ENCODE assay signal across 24 cellular contexts in the genomic region with DNA sequence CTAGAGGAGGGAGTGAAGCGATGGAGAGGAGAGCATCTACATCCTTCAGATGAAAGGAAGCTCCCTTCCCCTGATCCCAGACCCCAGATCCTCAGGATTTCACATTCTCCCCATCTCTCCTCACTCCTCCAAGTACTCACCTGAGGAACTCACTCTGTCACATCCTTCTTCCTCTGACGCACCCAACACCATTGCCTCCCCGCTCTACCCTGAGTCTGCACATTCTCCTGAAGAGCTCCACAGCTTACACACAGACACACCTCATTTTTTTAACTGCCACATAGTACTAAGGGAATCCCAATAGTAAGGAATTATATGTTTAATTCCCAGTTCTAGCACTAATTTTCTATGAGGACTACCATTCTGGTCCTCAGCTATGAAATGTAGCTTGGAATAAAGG. TPM values are rescaled to one million over a fixed set of nuclear protein-coding genes. Genes with fewer than 3 reads are reported as not detected.
DNase-seq lines count a peak whose midpoint lies in the region; ATAC-seq, FAIRE-seq and TF ChIP-seq lines count a peak whose summit lies in the region.
"Had no signal": no experiment of that assay in that cellular context is flagged by ENCODE, and none has a peak within 500 bp of the region (broad histone marks: within the 10 kb centered on the region; RNA-seq: fewer than 3 reads in every experiment).

No MANE protein-coding gene starts in this region.

- 100% methylated on average over 3 of the region's 3 CpGs for WGBS in mammary epithelial cell (ENCODE audit: low coverage, missing lambda C conversion rate)

- no peaks in the 10 kb centered on the region for H3K27me3 ChIP-seq in mammary epithelial cell (ENCODE audit: insufficient read depth, low read length)
- H3K27me3 ChIP-seq in breast epithelium: no peaks in the 10 kb centered on the region
- H3K27me3 ChIP-seq in keratinocyte (ENCODE audit: control insufficient read depth, extremely low read depth, insufficient read depth, low read length): no peaks in the 10 kb centered on the region
- H3K27me3 ChIP-seq: BLaER1 had no signal

- H3K27ac Mint-ChIP-seq in chondrocyte (ENCODE audit: unreplicated experiment) (peak overlapping the region; percentile 24), type B pancreatic cell (peak overlapping the region; percentile 32)
- H3K27ac Mint-ChIP-seq: CD14-positive monocyte, GM23338 had no signal

- H3K4me3 ChIP-seq in mammary epithelial cell (replicated peaks in 1 of 3; ENCODE audit: insufficient read depth in 1 of 3, low read depth in 2 of 3, low read length in 3 of 3): no peak overlapping the region
- no peak overlapping the region for H3K4me3 ChIP-seq in breast epithelium
- no peak overlapping the region for H3K4me3 ChIP-seq in keratinocyte (ENCODE audit: control insufficient read depth in 2 of 3, extremely low read depth in 1 of 3, insufficient read depth in 2 of 3, low read depth in 1 of 3, low read length in 3 of 3)
- H3K4me3 ChIP-seq: A549, BLaER1, GM23338 had no signal

- H3K27me3 Mint-ChIP-seq in chondrocyte (ENCODE audit: low read depth): no peaks in the 10 kb centered on the region
- H3K27me3 Mint-ChIP-seq in type B pancreatic cell: peaks cover 12% of the 10 kb centered on the region

- no peaks in the 10 kb centered on the region for H3K9me1 ChIP-seq in keratinocyte (ENCODE audit: control insufficient read depth, extremely low read depth, insufficient read depth, low read length)

- CTCF ChIA-PET in mammary epithelial cell (lab: Charles Lee; ENCODE audit: low non-redundant PET): interaction anchor here (0.6 kb wide), 1 partner anchor 668 kb away, joined by 3 read pairs; a partner anchor contains a TSS

- no TSS peak for BruUV-seq in mammary epithelial cell (replicated peaks; lab: Mats Ljungman, UMichigan)

- ATAC-seq in GM18867 (IDR thresholded peaks at IDR 0.05; ENCODE audit: unreplicated experiment): no peak
- ATAC-seq: A549, GM23338 had no signal

- H3K4me2 ChIP-seq in mammary epithelial cell (ENCODE audit: insufficient read depth, low read depth, low read length): no peak overlapping the region
- peak overlapping the region; percentile 22 for H3K4me2 ChIP-seq in keratinocyte (ENCODE audit: control insufficient read depth, extremely low read depth, insufficient read depth, low read depth, low read length)
- H3K4me2 ChIP-seq: A549, BLaER1, GM23338 had no signal

- H3K27ac ChIP-seq in mammary epithelial cell (ENCODE audit: insufficient read depth, low read depth, low read length) (no peak overlapping the region), breast epithelium (no peak overlapping the region), keratinocyte (ENCODE audit: control insufficient read depth, insufficient read depth, low read length) (no peak overlapping the region), substantia nigra (ENCODE audit: low read depth, low read length, poor library complexity, severe bottlenecking) (no peak overlapping the region)
- H3K27ac ChIP-seq: 22Rv1, BLaER1 had no signal

- dilution Hi-C loops in mammary epithelial cell (cut with HindIII; ENCODE audit: low sequenced_read_pairs) (no loop called here), keratinocyte (cut with MboI; ENCODE audit: extremely low pct_ligation_motif_present, low sequenced_read_pairs) (no loop called here)

- no peak for FAIRE-seq in keratinocyte (lab: Jason Lieb, UNC)
- FAIRE-seq: A549, GM12892, GM18507, H54 had no signal

- H3K79me2 ChIP-seq in mammary epithelial cell (ENCODE audit: insufficient read depth, low read length): no peaks in the 10 kb centered on the region
- H3K79me2 ChIP-seq in keratinocyte (ENCODE audit: control insufficient read depth, insufficient read depth, low read length): no peaks in the 10 kb centered on the region

- H3K36me3 ChIP-seq in mammary epithelial cell (ENCODE audit: insufficient read depth, low read length) (no peaks in the 10 kb centered on the region), breast epithelium (no peaks in the 10 kb centered on the region), keratinocyte (ENCODE audit: control insufficient read depth in 2 of 2, extremely low read depth in 1 of 2, insufficient read depth in 2 of 2, low read length in 2 of 2) (no peaks in the 10 kb centered on the region)
- H3K36me3 ChIP-seq: BLaER1 had no signal

- H3K9me3 ChIP-seq in mammary epithelial cell (replicated peaks; ENCODE audit: insufficient read depth, low read length) (no peaks in the 10 kb centered on the region), breast epithelium (no peaks in the 10 kb centered on the region), keratinocyte (ENCODE audit: control insufficient read depth, low read depth, low read length) (no peaks in the 10 kb centered on the region)
- H3K9me3 ChIP-seq: A549, BLaER1 had no signal

- H4K20me1 ChIP-seq in mammary epithelial cell (ENCODE audit: insufficient read depth, low read length) (no peaks in the 10 kb centered on the region), keratinocyte (ENCODE audit: control insufficient read depth, extremely low read depth, insufficient read depth, low read length) (no peaks in the 10 kb centered on the region)
- H4K20me1 ChIP-seq: BLaER1 had no signal

- no peak for TF ChIP-seq CTCF in mammary epithelial cell (conservative IDR thresholded peaks at IDR 0.05 in 1 of 2, IDR thresholded peaks at IDR 0.05 in 1 of 2; ENCODE audit: extremely low read depth in 1 of 2, insufficient read depth in 1 of 2, low read depth in 1 of 2, low read length in 2 of 2)
- TF ChIP-seq CTCF in breast epithelium (IDR thresholded peaks at IDR 0.05): no peak
- TF ChIP-seq CTCF in chondrocyte (IDR thresholded peaks at IDR 0.05): no peak
- no peak for TF ChIP-seq CTCF in keratinocyte (optimal IDR thresholded peaks at IDR 0.05 in 1 of 3, IDR thresholded peaks at IDR 0.05 in 1 of 3, conservative IDR thresholded peaks at IDR 0.05 in 1 of 3; ENCODE audit: extremely low read depth in 1 of 3, insufficient read depth in 2 of 3, low read length in 3 of 3)
- no peak for TF ChIP-seq CTCF in type B pancreatic cell (conservative IDR thresholded peaks at IDR 0.05)

- H3K4me3 Mint-ChIP-seq in chondrocyte (ENCODE audit: unreplicated experiment): no peak overlapping the region
- peak overlapping the region; percentile 6 for H3K4me3 Mint-ChIP-seq in type B pancreatic cell
- H3K4me3 Mint-ChIP-seq: CD14-positive monocyte, GM23338 had no signal

- no peak overlapping the region for H3K9ac ChIP-seq in mammary epithelial cell (ENCODE audit: insufficient read depth, low read length)
- no peak overlapping the region for H3K9ac ChIP-seq in keratinocyte (ENCODE audit: control insufficient read depth, extremely low read depth, insufficient read depth, low read length)
- H3K9ac ChIP-seq: BLaER1 had no signal

- H3K36me3 Mint-ChIP-seq in chondrocyte (ENCODE audit: low read depth) (no peaks in the 10 kb centered on the region), type B pancreatic cell (no peaks in the 10 kb centered on the region)
- H3K36me3 Mint-ChIP-seq: CD14-positive monocyte; CD4-positive, alpha-beta memory T cell had no signal

- intact Hi-C loops in mammary epithelial cell (cut with micrococcal nuclease) (loop anchor here (5.0 kb wide), 1 partner anchor 361 kb away; no protein-coding TSS in a partner anchor), breast epithelium (cut with DNase I; ENCODE audit: low total_unique reads) (loop anchor here (10.0 kb wide), 1 partner anchor 91 kb away; no protein-coding TSS in a partner anchor)

- in situ Hi-C loops in mammary epithelial cell (cut with MboI; ENCODE audit: low sequenced_read_pairs in 2 of 2): no loop called here

- no peak for TF ChIP-seq POLR2A in breast epithelium (IDR thresholded peaks at IDR 0.05)

- DNase-seq in mammary epithelial cell: peak; percentile 16
- no peak for DNase-seq in breast epithelium (ENCODE audit: low spot score in 2 of 2)
- DNase-seq in chondrocyte (ENCODE audit: low spot score): no peak
- DNase-seq in keratinocyte (ENCODE audit: low read depth, low spot score): no peak
- no peak for DNase-seq in type B pancreatic cell (ENCODE audit: extremely low spot score, unreplicated experiment)
- no peak for DNase-seq in substantia nigra (lab: John Stamatoyannopoulos, UW)
- DNase-seq in middle frontal gyrus (ENCODE audit: extremely low spot score, low spot score): no peak
- DNase-seq: CD4-positive, alpha-beta memory T cell; DMS153; DMS79; GDM1; HCEC 1CT had no signal

- H3K9me3 Mint-ChIP-seq in chondrocyte (ENCODE audit: low read depth) (no peaks in the 10 kb centered on the region), type B pancreatic cell (no peaks in the 10 kb centered on the region)
- H3K9me3 Mint-ChIP-seq: CD14-positive monocyte; CD4-positive, alpha-beta memory T cell; GM23338 had no signal

- H2AFZ ChIP-seq in mammary epithelial cell (ENCODE audit: low read depth, low read length) (peak overlapping the region; percentile 66), keratinocyte (ENCODE audit: control insufficient read depth, low read length) (peak overlapping the region; percentile 58)
- H2AFZ ChIP-seq: GM23338 had no signal

- H3K4me1 ChIP-seq in mammary epithelial cell (ENCODE audit: insufficient read depth, low read length) (peaks cover 21% of the 10 kb centered on the region), breast epithelium (peaks cover 0 to 5% of the 10 kb centered on the region in 2 donors), keratinocyte (ENCODE audit: control insufficient read depth, extremely low read depth, insufficient read depth, low read length) (peaks cover 18% of the 10 kb centered on the region)

- H3K4me1 Mint-ChIP-seq in chondrocyte (ENCODE audit: low read depth): peaks cover 47% of the 10 kb centered on the region
- peaks cover 12% of the 10 kb centered on the region for H3K4me1 Mint-ChIP-seq in type B pancreatic cell (ENCODE audit: unreplicated experiment)

RNA-seq across cellular contexts. Expression of a gene that starts 16.3 kb away (rescaled TPM):
- 10 to 100 TPM; 44.6 to 47.8 TPM for total RNA-seq in mammary epithelial cell
- 66.9 TPM for polyA plus RNA-seq in mammary epithelial cell
- polyA minus RNA-seq in mammary epithelial cell: 73.9 TPM
- total RNA-seq in breast epithelium: 100 to 1,000 TPM in 1 of 3 donors, 10 to 100 TPM in 2; 78.6 to 105 (median 89.5) TPM
- total RNA-seq in chondrocyte: 34.4 to 50.1 TPM (median 41.1 TPM) in 3 replicates
- polyA plus RNA-seq in keratinocyte: 51.3 to 63.5 TPM (median 61.9 TPM) in 3 replicates
- 34.4 TPM for polyA plus RNA-seq in keratinocyte (2011; ENCODE audit: low read depth)
- polyA plus RNA-seq in keratinocyte (2011; cell fraction: cytosol; rRNA removed): 23.0 and 27.1 TPM in 2 replicates
- 150 and 176 TPM in 2 replicates for polyA plus RNA-seq in keratinocyte (2011; cell fraction: nucleus; rRNA removed)
- 30.8 and 35.0 TPM in 2 replicates for polyA plus RNA-seq in keratinocyte (2012; ENCODE audit: low replicate concordance)
- 19.1 to 48.0 TPM (median 23.8 TPM) in 3 replicates for polyA minus RNA-seq in keratinocyte
- 12.5 TPM for polyA minus RNA-seq in keratinocyte (2011; cell fraction: cytosol; rRNA and poly(A)+ RNA removed)
- polyA minus RNA-seq in keratinocyte (2011; cell fraction: nucleus; rRNA and poly(A)+ RNA removed): 19.8 and 19.9 TPM in 2 replicates
- total RNA-seq in type B pancreatic cell (ENCODE audit: low replicate concordance): 59.7 and 88.1 TPM in 2 replicates

RNA-seq across cellular contexts. Expression of a gene that starts 18.2 kb away (rescaled TPM):
- total RNA-seq in mammary epithelial cell: not detected
- not detected for polyA plus RNA-seq in mammary epithelial cell
- not detected for polyA minus RNA-seq in mammary epithelial cell
- total RNA-seq in breast epithelium: 1 to 10 TPM; 1.3 to 3.2 (median 2.0) TPM
- total RNA-seq in chondrocyte: not detected in 3 replicates
- not detected in 3 replicates for polyA plus RNA-seq in keratinocyte
- not detected for polyA plus RNA-seq in keratinocyte (2011; ENCODE audit: low read depth)
- polyA plus RNA-seq in keratinocyte (2011; cell fraction: cytosol; rRNA removed): not detected in 2 replicates
- not detected in 2 replicates for polyA plus RNA-seq in keratinocyte (2011; cell fraction: nucleus; rRNA removed)
- 0.32 TPM in 1 of 2 replicates, not detected in the other for polyA plus RNA-seq in keratinocyte (2012; ENCODE audit: low replicate concordance)
- polyA minus RNA-seq in keratinocyte: not detected in 3 replicates
- not detected for polyA minus RNA-seq in keratinocyte (2011; cell fraction: cytosol; rRNA and poly(A)+ RNA removed)
- not detected in 2 replicates for polyA minus RNA-seq in keratinocyte (2011; cell fraction: nucleus; rRNA and poly(A)+ RNA removed)
- total RNA-seq in type B pancreatic cell (ENCODE audit: low replicate concordance): not detected in 2 replicates
- total RNA-seq: CD4-positive, alpha-beta memory T cell; Daoy; GM23338; HT-29 had no signal
- polyA plus RNA-seq: A549; AG04450; CD4-positive, alpha-beta memory T cell; GM23338 had no signal

RNA-seq across cellular contexts. Expression of a gene that starts 25.6 kb away (rescaled TPM):
- total RNA-seq in mammary epithelial cell (not detected), breast epithelium (under 1 TPM in 1 of 3 donors, not detected in 2; 0.59 TPM), chondrocyte (not detected in 3 replicates), type B pancreatic cell (ENCODE audit: low replicate concordance) (4.5 and 14.2 TPM in 2 replicates)
- polyA plus RNA-seq in mammary epithelial cell (0.11 TPM), keratinocyte (0.37 to 1.2 TPM (median 0.94 TPM) in 3 replicates)
- polyA minus RNA-seq in mammary epithelial cell (not detected), keratinocyte (0.33 to 0.38 TPM in 2 of 3 replicates, not detected in the other)
- 2.0 TPM for polyA plus RNA-seq in keratinocyte (2011; ENCODE audit: low read depth)
- polyA plus RNA-seq in keratinocyte (2011; cell fraction: cytosol; rRNA removed): 0.22 and 0.50 TPM in 2 replicates
- 1.1 and 1.6 TPM in 2 replicates for polyA plus RNA-seq in keratinocyte (2011; cell fraction: nucleus; rRNA removed)
- 0.26 and 8.8 TPM in 2 replicates for polyA plus RNA-seq in keratinocyte (2012; ENCODE audit: low replicate concordance)
- polyA minus RNA-seq in keratinocyte (2011; cell fraction: cytosol; rRNA and poly(A)+ RNA removed): not detected
- polyA minus RNA-seq in keratinocyte (2011; cell fraction: nucleus; rRNA and poly(A)+ RNA removed): 0.62 and 2.3 TPM in 2 replicates
- total RNA-seq: Daoy, GM23338, HT-29 had no signal
- polyA plus RNA-seq: A549; CD14-positive monocyte; CD4-positive, alpha-beta memory T cell; GM23338 had no signal

RNA-seq across cellular contexts. Expression of a gene that starts 51.4 kb away (rescaled TPM):
- total RNA-seq in mammary epithelial cell: 1 to 10 TPM; 3.0 to 8.2 TPM
- 4.0 TPM for polyA plus RNA-seq in mammary epithelial cell
- 5.5 TPM for polyA minus RNA-seq in mammary epithelial cell
- total RNA-seq in breast epithelium: 100 to 1,000 TPM; 251 to 693 (median 258) TPM
- 5.7 to 6.9 TPM (median 6.3 TPM) in 3 replicates for total RNA-seq in chondrocyte
- polyA plus RNA-seq in keratinocyte: 11.1 to 15.4 TPM (median 12.5 TPM) in 3 replicates
- polyA plus RNA-seq in keratinocyte (2011; ENCODE audit: low read depth): 42.2 TPM
- polyA plus RNA-seq in keratinocyte (2011; cell fraction: cytosol; rRNA removed): 8.7 and 9.3 TPM in 2 replicates
- 19.5 and 20.5 TPM in 2 replicates for polyA plus RNA-seq in keratinocyte (2011; cell fraction: nucleus; rRNA removed)
- 7.2 and 87.6 TPM in 2 replicates for polyA plus RNA-seq in keratinocyte (2012; ENCODE audit: low replicate concordance)
- polyA minus RNA-seq in keratinocyte: 6.9 to 14.5 TPM (median 11.1 TPM) in 3 replicates
- polyA minus RNA-seq in keratinocyte (2011; cell fraction: cytosol; rRNA and poly(A)+ RNA removed): 4.4 TPM
- 5.3 and 5.7 TPM in 2 replicates for polyA minus RNA-seq in keratinocyte (2011; cell fraction: nucleus; rRNA and poly(A)+ RNA removed)
- total RNA-seq in type B pancreatic cell (ENCODE audit: low replicate concordance): 150 and 214 TPM in 2 replicates

RNA-seq across cellular contexts. Expression of a gene that starts 56.5 kb away (rescaled TPM):
- not detected for total RNA-seq in mammary epithelial cell
- polyA plus RNA-seq in mammary epithelial cell: not detected
- polyA minus RNA-seq in mammary epithelial cell: not detected
- total RNA-seq in breast epithelium: under 1 TPM in 1 of 3 donors, not detected in 2; 0.15 TPM
- total RNA-seq in chondrocyte: not detected in 3 replicates
- not detected in 3 replicates for polyA plus RNA-seq in keratinocyte
- polyA plus RNA-seq in keratinocyte (2011; ENCODE audit: low read depth): not detected
- not detected in 2 replicates for polyA plus RNA-seq in keratinocyte (2011; cell fraction: cytosol; rRNA removed)
- not detected in 2 replicates for polyA plus RNA-seq in keratinocyte (2011; cell fraction: nucleus; rRNA removed)
- polyA plus RNA-seq in keratinocyte (2012; ENCODE audit: low replicate concordance): not detected in 2 replicates
- not detected in 3 replicates for polyA minus RNA-seq in keratinocyte
- not detected for polyA minus RNA-seq in keratinocyte (2011; cell fraction: cytosol; rRNA and poly(A)+ RNA removed)
- not detected in 2 replicates for polyA minus RNA-seq in keratinocyte (2011; cell fraction: nucleus; rRNA and poly(A)+ RNA removed)
- total RNA-seq in type B pancreatic cell (ENCODE audit: low replicate concordance): not detected in 2 replicates
- total RNA-seq: CD4-positive, alpha-beta memory T cell; Daoy; GM23338; HT-29 had no signal
- polyA plus RNA-seq: A549; AG04450; CD14-positive monocyte; CD4-positive, alpha-beta memory T cell; GM23338 had no signal
